Comparison of ENCODE assay signal across 20 cellular contexts in the genomic region with DNA sequence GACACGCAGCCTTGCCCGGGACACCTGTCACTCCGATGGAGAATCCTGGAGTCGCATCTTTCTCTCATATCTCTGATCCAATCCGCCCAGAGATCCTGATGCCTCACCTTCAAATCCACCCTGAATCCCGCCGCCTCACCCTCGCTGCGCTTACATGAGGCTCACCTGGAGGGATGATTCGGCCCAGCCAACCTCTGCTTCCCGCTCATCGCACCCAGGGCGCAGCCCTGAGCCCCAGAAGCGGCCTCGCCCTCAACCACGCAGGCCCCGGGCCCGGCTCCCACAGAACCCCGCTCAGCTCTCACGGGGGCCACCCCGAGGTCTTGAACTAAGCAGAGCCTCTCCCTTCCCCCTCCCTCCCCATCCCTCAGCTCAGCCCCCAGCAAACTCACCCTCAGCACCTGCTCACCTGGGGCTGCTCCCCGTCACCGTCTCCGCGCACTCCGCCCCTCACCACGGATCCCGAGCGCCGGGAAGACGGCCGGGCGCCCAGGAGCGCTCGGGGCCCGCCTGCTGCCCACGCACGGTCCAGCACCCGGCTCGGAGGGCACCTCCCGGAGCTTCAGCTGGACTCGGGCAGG.
DNase-seq lines count a peak whose midpoint lies in the region; ATAC-seq and TF ChIP-seq lines count a peak whose summit lies in the region.
"Had no signal": no experiment of that assay in that cellular context is flagged by ENCODE, and none has a peak within 500 bp of the region (broad histone marks: within the 10 kb centered on the region; RNA-seq: fewer than 3 reads in every experiment).

No MANE protein-coding gene starts in this region.

- H3K27ac ChIP-seq in foreskin keratinocyte = no peak overlapping the region
- H3K27ac ChIP-seq: BLaER1, Peyer's patch had no signal

- H3K27me3 Mint-ChIP-seq in activated CD4-positive, alpha-beta T cell treated with anti-CD3 and anti-CD28 coated beads, Interleukin-2, amount 10 ng/mL, durations not matched to agents 24 days and 14 days = peaks cover 14% of the 10 kb centered on the region

- H3K9me3 Mint-ChIP-seq in activated CD4-positive, alpha-beta T cell treated with anti-CD3 and anti-CD28 coated beads, Interleukin-2, amount 10 ng/mL, durations not matched to agents 24 days and 14 days = no peaks in the 10 kb centered on the region
- no peaks in the 10 kb centered on the region for H3K9me3 Mint-ChIP-seq in stimulated activated effector memory CD8-positive, alpha-beta T cell treated with anti-CD3 and anti-CD28 coated beads, Interleukin-12 subunit alpha, Interleukin-12 subunit beta, amount 100 ng/mL, for 72 hours
- H3K9me3 Mint-ChIP-seq: CD8-positive, alpha-beta T cell had no signal

- TF ChIP-seq CTCF in foreskin keratinocyte (conservative IDR thresholded peaks at IDR 0.05) (no peak), BE2C (IDR thresholded peaks at IDR 0.05; ENCODE audit: low read depth, low read length) (no peak)

- no peaks in the 10 kb centered on the region for H3K4me1 Mint-ChIP-seq in activated CD4-positive, alpha-beta T cell treated with anti-CD3 and anti-CD28 coated beads, Interleukin-2, amount 10 ng/mL, durations not matched to agents 24 days and 14 days
- peaks cover 14% of the 10 kb centered on the region for H3K4me1 Mint-ChIP-seq in stimulated activated effector memory CD8-positive, alpha-beta T cell treated with anti-CD3 and anti-CD28 coated beads, Interleukin-12 subunit alpha, Interleukin-12 subunit beta, amount 100 ng/mL, for 72 hours

- peak; percentile 46 for DNase-seq in activated CD4-positive, alpha-beta T cell treated with anti-CD3 and anti-CD28 coated beads, Interleukin-2, amount 10 ng/mL, durations not matched to agents 24 days and 14 days
- DNase-seq in activated CD4-positive, alpha-beta T cell treated with anti-CD3 and anti-CD28 coated beads, Interleukin-2, amount 50 U/mL, for 1 hour = no peak
- DNase-seq in Kasumi-1 (lab: John Stamatoyannopoulos, UW) = peak; percentile 35 to 51
- no peak for DNase-seq in foreskin keratinocyte
- peak in 1 of 2 donors; percentile 25 for DNase-seq in stimulated activated effector memory CD8-positive, alpha-beta T cell treated with anti-CD3 and anti-CD28 coated beads, Interleukin-12 subunit alpha, Interleukin-12 subunit beta, amount 100 ng/mL, for 72 hours (ENCODE audit: low spot score in 2 of 2)
- DNase-seq in BE2C = no peak
- no peak for DNase-seq in SW480 (ENCODE audit: low spot score)
- DNase-seq: CD8-positive, alpha-beta T cell; KBM-7; NCI-H1092 treated with DMSO at 0.1 percent for 48 hours; NCI-H1694; NCI-H2107; NCI-H2227 treated with DMSO at 0.1 percent for 48 hours; NCI-H524; Right ventricle myocardium superior had no signal

- peak; percentile 15 for ATAC-seq in foreskin keratinocyte
- peak; percentile 8 for ATAC-seq in stimulated activated effector memory CD8-positive, alpha-beta T cell treated with anti-CD3 and anti-CD28 coated beads, Interleukin-12 subunit alpha, Interleukin-12 subunit beta, amount 100 ng/mL, for 72 hours
- no peak for ATAC-seq in GM18868 (IDR thresholded peaks at IDR 0.05; ENCODE audit: unreplicated experiment)
- ATAC-seq: CD8-positive, alpha-beta T cell; GM12878 had no signal

- H3K4me3 ChIP-seq in BE2C (ENCODE audit: low read depth, low read length) = no peak overlapping the region
- H3K4me3 ChIP-seq: BLaER1, GM12878, HAP-1, Peyer's patch had no signal

- H3K4me3 Mint-ChIP-seq in activated CD4-positive, alpha-beta T cell treated with anti-CD3 and anti-CD28 coated beads, Interleukin-2, amount 10 ng/mL, durations not matched to agents 24 days and 14 days = no peak overlapping the region
- H3K4me3 Mint-ChIP-seq in stimulated activated effector memory CD8-positive, alpha-beta T cell treated with anti-CD3 and anti-CD28 coated beads, Interleukin-12 subunit alpha, Interleukin-12 subunit beta, amount 100 ng/mL, for 72 hours = no peak overlapping the region
- H3K4me3 Mint-ChIP-seq: CD8-positive, alpha-beta T cell had no signal

- H3K36me3 Mint-ChIP-seq in activated CD4-positive, alpha-beta T cell treated with anti-CD3 and anti-CD28 coated beads, Interleukin-2, amount 10 ng/mL, durations not matched to agents 24 days and 14 days (ENCODE audit: low read depth) = no peaks in the 10 kb centered on the region
- no peaks in the 10 kb centered on the region for H3K36me3 Mint-ChIP-seq in stimulated activated effector memory CD8-positive, alpha-beta T cell treated with anti-CD3 and anti-CD28 coated beads, Interleukin-12 subunit alpha, Interleukin-12 subunit beta, amount 100 ng/mL, for 72 hours
- H3K36me3 Mint-ChIP-seq: CD8-positive, alpha-beta T cell had no signal

- H3K27me3 ChIP-seq in foreskin keratinocyte (no peaks in the 10 kb centered on the region), BE2C (no peaks in the 10 kb centered on the region)
- H3K27me3 ChIP-seq: BLaER1, Peyer's patch had no signal

- intact Hi-C loops in activated CD4-positive, alpha-beta T cell treated with anti-CD3 and anti-CD28 coated beads, Interleukin-2, amount 10 ng/mL, durations not matched to agents 24 days and 14 days (cut with micrococcal nuclease) = no loop called here

- H3K4me1 ChIP-seq in foreskin keratinocyte (no peaks in the 10 kb centered on the region), BE2C (no peaks in the 10 kb centered on the region; the same call in 1 of the 2 replicates)
- H3K4me1 ChIP-seq: HAP-1, Peyer's patch had no signal

- no peaks in the 10 kb centered on the region for H3K36me3 ChIP-seq in BE2C
- H3K36me3 ChIP-seq: BLaER1, HAP-1, Peyer's patch had no signal

- H3K9me3 ChIP-seq in BE2C = peaks cover 8% of the 10 kb centered on the region; the same call in 1 of the 2 replicates
- H3K9me3 ChIP-seq: HAP-1, Peyer's patch had no signal

- H3K27ac Mint-ChIP-seq in activated CD4-positive, alpha-beta T cell treated with anti-CD3 and anti-CD28 coated beads, Interleukin-2, amount 10 ng/mL, durations not matched to agents 24 days and 14 days = no peak overlapping the region
- H3K27ac Mint-ChIP-seq in stimulated activated effector memory CD8-positive, alpha-beta T cell treated with anti-CD3 and anti-CD28 coated beads, Interleukin-12 subunit alpha, Interleukin-12 subunit beta, amount 100 ng/mL, for 72 hours = no peak overlapping the region
- H3K27ac Mint-ChIP-seq: CD8-positive, alpha-beta T cell had no signal

Comparison
In these comparisons a context has a peak if more than half of its experiments do, and no peak if none do; other contexts are left out.
1. DNase-seq: peak in activated CD4-positive, alpha-beta T cell treated with anti-CD3 and anti-CD28 coated beads, Interleukin-2, amount 10 ng/mL, durations not matched to agents 24 days and 14 days (single experiment) and Kasumi-1 (2 of 2); none in activated CD4-positive, alpha-beta T cell treated with anti-CD3 and anti-CD28 coated beads, Interleukin-2, amount 50 U/mL, for 1 hour (single experiment), foreskin keratinocyte (0 of 2), BE2C (single experiment) and SW480 (single experiment).